ENCODE assay signal across 14 cellular contexts in genomic region chr2:238498691-238499295, GRCh38.
DNase-seq lines count a peak whose midpoint lies in the region; ATAC-seq and TF ChIP-seq lines count a peak whose summit lies in the region.
"Had no signal": no experiment of that assay in that cellular context is flagged by ENCODE, and none has a peak within 500 bp of the region (broad histone marks: within the 10 kb centered on the region; RNA-seq: fewer than 3 reads in every experiment).

No MANE protein-coding gene starts in this region.

- H3K4me3 ChIP-seq in stomach, result no peak overlapping the region
- no peak overlapping the region for H3K4me3 ChIP-seq in BE2C (ENCODE audit: low read depth, low read length)
- H3K4me3 ChIP-seq: PC-9, SK-N-MC had no signal

- no peak overlapping the region for H3K4me3 Mint-ChIP-seq in progenitor cell of endocrine pancreas (ENCODE audit: low read depth)

- H3K27me3 ChIP-seq in stomach, result no peaks in the 10 kb centered on the region
- H3K27me3 ChIP-seq in BE2C, result no peaks in the 10 kb centered on the region

- TF ChIP-seq CTCF in stomach (IDR thresholded peaks at IDR 0.05) (no peak), progenitor cell of endocrine pancreas (IDR thresholded peaks at IDR 0.05; ENCODE audit: unreplicated experiment) (no peak), BE2C (IDR thresholded peaks at IDR 0.05; ENCODE audit: low read depth, low read length) (no peak)

- no peak for TF ChIP-seq POLR2A in stomach (IDR thresholded peaks at IDR 0.05)

- no peaks in the 10 kb centered on the region for H3K36me3 Mint-ChIP-seq in progenitor cell of endocrine pancreas (ENCODE audit: insufficient read depth)

- no peak for ATAC-seq in left lobe of liver

- H3K36me3 ChIP-seq in stomach, result no peaks in the 10 kb centered on the region
- H3K36me3 ChIP-seq in BE2C, result no peaks in the 10 kb centered on the region

- intact Hi-C loops in stomach (cut with DNase I; ENCODE audit: low total_unique reads), result no loop called here

- H3K27me3 Mint-ChIP-seq in progenitor cell of endocrine pancreas, result peaks cover 3% of the 10 kb centered on the region

- DNase-seq in NCI-H510A treated with DMSO at 0.1 percent for 48 hours (lab: John Stamatoyannopoulos, UW) (peak; percentile 10), NCI-H510A (lab: John Stamatoyannopoulos, UW) (no peak), NCI-H345 treated with DMSO at 0.1 percent for 48 hours (lab: John Stamatoyannopoulos, UW; ENCODE audit: unreplicated experiment) (peak; percentile 51), left lobe of liver (ENCODE audit: low spot score) (peak; percentile 18), stomach (peak; percentile 15), progenitor cell of endocrine pancreas (ENCODE audit: low spot score, unreplicated experiment) (no peak), NCI-H446 treated with DMSO at 0.1 percent for 48 hours (lab: John Stamatoyannopoulos, UW) (no peak), BE2C (no peak)
- DNase-seq: DMS 273 treated with DMSO at 0.1 percent for 48 hours, NCI-H1105, NCI-H187, PC-9 had no signal

- H3K27ac Mint-ChIP-seq in progenitor cell of endocrine pancreas, result no peak overlapping the region

- WGBS in stomach, 5 donors, result 79 to 85% (median 84%) methylated on average over 10 to 17 of the region's 17 CpGs

- H3K9me3 ChIP-seq in stomach, result no peaks in the 10 kb centered on the region
- no peaks in the 10 kb centered on the region for H3K9me3 ChIP-seq in BE2C

- H3K4me1 Mint-ChIP-seq in progenitor cell of endocrine pancreas (ENCODE audit: low read depth), result no peaks in the 10 kb centered on the region

- no peak overlapping the region for H3K27ac ChIP-seq in stomach
- H3K27ac ChIP-seq: C4-2B, PC-9, SK-N-MC had no signal

- peaks cover 0 to 3% (median 0%) of the 10 kb centered on the region in 4 donors for H3K4me1 ChIP-seq in stomach
- no peaks in the 10 kb centered on the region for H3K4me1 ChIP-seq in BE2C

- TF ChIP-seq EP300 in stomach (IDR thresholded peaks at IDR 0.05), result no peak

- H3K9me3 Mint-ChIP-seq in progenitor cell of endocrine pancreas (ENCODE audit: low read depth), result no peaks in the 10 kb centered on the region

Comparison
In these comparisons a context has a peak if more than half of its experiments do, and no peak if none do; other contexts are left out.
1. DNase-seq: peak in NCI-H510A treated with DMSO at 0.1 percent for 48 hours (single experiment), NCI-H345 treated with DMSO at 0.1 percent for 48 hours (single experiment), left lobe of liver (single experiment) and stomach (single experiment); none in NCI-H510A (single experiment), progenitor cell of endocrine pancreas (single experiment), NCI-H446 treated with DMSO at 0.1 percent for 48 hours (single experiment) and BE2C (single experiment).